Comparison of ENCODE assay signal across 3 cellular contexts in genomic region chr16:64307431-64307830, GRCh38.
TF ChIP-seq lines count a peak whose summit lies in the region.

No MANE protein-coding gene starts in this region.

TF ChIP-seq in HepG2, 621 proteins besides CTCF, POLR2A, EP300 and RAD21:
- no peak for TF ChIP-seq PRDM10 (CRISPR knock-in tag; IDR thresholded peaks at IDR 0.05; ENCODE audit: low read depth)
- no peak for TF ChIP-seq AGO1 (IDR thresholded peaks at IDR 0.05; ENCODE audit: low read depth, low read length, poor library complexity, severe bottlenecking)
- no peak for TF ChIP-seq ZNF501 (CRISPR knock-in tag; IDR thresholded peaks at IDR 0.05)
- no peak for TF ChIP-seq ZNF784 (CRISPR knock-in tag; IDR thresholded peaks at IDR 0.05; ENCODE audit: borderline replicate concordance)
- TF ChIP-seq PLRG1 (conservative IDR thresholded peaks at IDR 0.05): 0 out of 2 replicates have a peak, but pooled peaks have one; percentile 71
- TF ChIP-seq ZNF282 (IDR thresholded peaks at IDR 0.05; ENCODE audit: partially characterized antibody): peak; percentile 16
- TF ChIP-seq ZNF709 (CRISPR knock-in tag; IDR thresholded peaks at IDR 0.05): no peak
- no peak for TF ChIP-seq RBFOX2 (IDR thresholded peaks at IDR 0.05; ENCODE audit: low read depth, low read length)

TF ChIP-seq in HEK293, 187 proteins besides CTCF, POLR2A, EP300 and RAD21:
- TF ChIP-seq PRDM1 (tag by site-specific recombination; IDR thresholded peaks at IDR 0.05) (0 out of 2 replicates have a peak, but pooled peaks have one; percentile 30), ZNF791 (tag by site-specific recombination; IDR thresholded peaks at IDR 0.05) (no peak), SP3 (tag by site-specific recombination; IDR thresholded peaks at IDR 0.05) (no peak)
TF ChIP-seq in HEK293: peak in this region for 1.

TF ChIP-seq in WTC11, 78 proteins besides CTCF, POLR2A, EP300 and RAD21:
- TF ChIP-seq SMAD3 (CRISPR knock-in tag; IDR thresholded peaks at IDR 0.05; ENCODE audit: borderline replicate concordance): no peak
- peak; percentile 86; the same call in 1 of the 2 replicates for TF ChIP-seq ZNF512 (CRISPR knock-in tag; IDR thresholded peaks at IDR 0.05; ENCODE audit: borderline replicate concordance)
- no peak for TF ChIP-seq CREM (CRISPR knock-in tag; IDR thresholded peaks at IDR 0.05)
- no peak for TF ChIP-seq KAT7 (CRISPR knock-in tag; IDR thresholded peaks at IDR 0.05; ENCODE audit: borderline replicate concordance)
- TF ChIP-seq CBFB (CRISPR knock-in tag; IDR thresholded peaks at IDR 0.05; ENCODE audit: low read depth): no peak
- TF ChIP-seq USF2 (CRISPR knock-in tag; IDR thresholded peaks at IDR 0.05): no peak
- no peak for TF ChIP-seq FOXK1 (CRISPR knock-in tag; IDR thresholded peaks at IDR 0.05)
- TF ChIP-seq TCF7 (CRISPR knock-in tag; IDR thresholded peaks at IDR 0.05; ENCODE audit: low read depth): no peak
- no peak for TF ChIP-seq ZNF121 (CRISPR knock-in tag; IDR thresholded peaks at IDR 0.05)
